Comparison of ENCODE assay signal across 20 cellular contexts in genomic region chr7:107408349-107408748, GRCh38.
"Had no signal": no experiment of that assay in that cellular context is flagged by ENCODE, and none has a peak within 500 bp of the region (broad histone marks: within the 10 kb centered on the region; RNA-seq: fewer than 3 reads in every experiment).

No MANE protein-coding gene starts in this region.

- DNase-seq: activated B cell treated with CpG ODN at 0.5 μM for 24 hours; activated CD4-positive, alpha-beta memory T cell treated with anti-CD3 and anti-CD28 coated beads for 36 hours; activated CD4-positive, alpha-beta T cell treated with anti-CD3 and anti-CD28 coated beads for 48 hours; activated CD8-positive, alpha-beta memory T cell treated with anti-CD3 and anti-CD28 coated beads, Interleukin-2, amount 10 ng/mL, durations not matched to agents 7 days and 5 days; activated naive CD4-positive, alpha-beta T cell treated with Interleukin-2 at 50 U/mL for 16 hours; aorta; effector CD4-positive, alpha-beta T cell; hypothalamus; left ventricle myocardium superior; mammary epithelial cell; midbrain; ovary; psoas muscle; stimulated activated CD4-positive, alpha-beta T cell treated with anti-CD3 and anti-CD28 coated beads, Interleukin-4, amount 100 ng/mL, for 24 hours; transverse colon; uterus had no signal

- H3K4me3 ChIP-seq: ovary, psoas muscle, right atrium auricular region, transverse colon, uterus had no signal

- H3K4me3 Mint-ChIP-seq: activated B cell treated with CpG ODN at 0.5 μM for 24 hours; activated CD4-positive, alpha-beta memory T cell treated with anti-CD3 and anti-CD28 coated beads for 36 hours; activated CD8-positive, alpha-beta memory T cell treated with anti-CD3 and anti-CD28 coated beads, Interleukin-2, amount 10 ng/mL, durations not matched to agents 7 days and 5 days; brain; dendritic cell treated with granulocyte-macrophage colony-stimulating factor and Interleukin-4, amounts not matched to agents 40 ng/mL and 50 ng/mL, for 4 days; natural killer cell treated with Interleukin-12 subunit alpha and Interleukin-12 subunit beta and Interleukin-15 and Interleukin-18, amount 100 ng/mL, for 72 hours had no signal

- H3K9me3 ChIP-seq: ovary, psoas muscle, right atrium auricular region, transverse colon, uterus had no signal

- ATAC-seq: activated CD8-positive, alpha-beta memory T cell treated with anti-CD3 and anti-CD28 coated beads, Interleukin-2, amount 10 ng/mL, durations not matched to agents 7 days and 5 days; left ventricle myocardium superior; natural killer cell treated with Interleukin-12 subunit alpha and Interleukin-12 subunit beta and Interleukin-15 and Interleukin-18, amount 100 ng/mL, for 72 hours; psoas muscle had no signal

- H3K9me3 Mint-ChIP-seq: activated B cell treated with CpG ODN at 0.5 μM for 24 hours; activated CD4-positive, alpha-beta memory T cell treated with anti-CD3 and anti-CD28 coated beads for 36 hours; brain; dendritic cell treated with granulocyte-macrophage colony-stimulating factor and Interleukin-4, amounts not matched to agents 40 ng/mL and 50 ng/mL, for 4 days; natural killer cell treated with Interleukin-12 subunit alpha and Interleukin-12 subunit beta and Interleukin-15 and Interleukin-18, amount 100 ng/mL, for 72 hours had no signal

- H3K27ac ChIP-seq: ovary, psoas muscle, right atrium auricular region, transverse colon had no signal

- H3K27me3 Mint-ChIP-seq: activated B cell treated with CpG ODN at 0.5 μM for 24 hours; activated CD4-positive, alpha-beta memory T cell treated with anti-CD3 and anti-CD28 coated beads for 36 hours; activated CD8-positive, alpha-beta memory T cell treated with anti-CD3 and anti-CD28 coated beads, Interleukin-2, amount 10 ng/mL, durations not matched to agents 7 days and 5 days; brain; dendritic cell treated with granulocyte-macrophage colony-stimulating factor and Interleukin-4, amounts not matched to agents 40 ng/mL and 50 ng/mL, for 4 days; natural killer cell treated with Interleukin-12 subunit alpha and Interleukin-12 subunit beta and Interleukin-15 and Interleukin-18, amount 100 ng/mL, for 72 hours had no signal

- H3K36me3 ChIP-seq: ovary, right atrium auricular region, uterus had no signal

- H3K27ac Mint-ChIP-seq: activated B cell treated with CpG ODN at 0.5 μM for 24 hours; activated CD4-positive, alpha-beta memory T cell treated with anti-CD3 and anti-CD28 coated beads for 36 hours; activated CD8-positive, alpha-beta memory T cell treated with anti-CD3 and anti-CD28 coated beads, Interleukin-2, amount 10 ng/mL, durations not matched to agents 7 days and 5 days; brain; dendritic cell treated with granulocyte-macrophage colony-stimulating factor and Interleukin-4, amounts not matched to agents 40 ng/mL and 50 ng/mL, for 4 days; natural killer cell treated with Interleukin-12 subunit alpha and Interleukin-12 subunit beta and Interleukin-15 and Interleukin-18, amount 100 ng/mL, for 72 hours had no signal

- H3K27me3 ChIP-seq: ovary, right atrium auricular region, transverse colon, uterus had no signal

- H3K4me1 Mint-ChIP-seq: activated B cell treated with CpG ODN at 0.5 μM for 24 hours; activated CD8-positive, alpha-beta memory T cell treated with anti-CD3 and anti-CD28 coated beads, Interleukin-2, amount 10 ng/mL, durations not matched to agents 7 days and 5 days had no signal

- H3K4me1 ChIP-seq: psoas muscle, right atrium auricular region, uterus had no signal
